In the genomic region with DNA sequence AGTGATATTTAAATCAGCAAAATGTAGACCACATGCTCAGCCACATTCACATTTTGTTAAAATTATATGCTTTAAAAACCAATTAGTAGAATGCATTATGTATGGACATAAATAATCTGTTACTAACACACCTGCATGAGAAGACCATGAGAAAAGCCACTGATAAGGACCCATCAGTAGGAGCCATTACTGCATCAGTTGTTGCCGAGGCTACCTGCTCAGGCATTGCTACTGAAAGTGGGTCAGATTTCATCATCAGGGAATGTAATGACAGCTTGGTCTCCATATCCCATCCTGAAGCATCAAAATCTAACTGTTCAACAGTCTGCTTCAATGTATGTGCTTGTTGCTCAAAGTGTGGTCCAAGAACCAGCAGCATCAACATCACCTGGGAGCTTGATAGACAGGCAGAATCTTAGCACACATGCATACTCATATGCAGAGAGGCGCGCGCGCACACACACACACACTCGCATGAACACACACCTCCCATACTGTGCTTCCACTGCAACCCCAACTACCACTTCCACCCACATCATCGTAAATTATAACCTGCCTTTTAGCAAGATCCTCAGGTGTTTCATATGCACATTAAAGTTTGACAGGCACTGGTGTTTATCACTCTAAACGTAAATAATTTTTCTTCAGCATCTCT, we compare ENCODE assay signal across 29 cellular contexts.
"Had no signal": no experiment of that assay in that cellular context is flagged by ENCODE, and none has a peak within 500 bp of the region (broad histone marks: within the 10 kb centered on the region; RNA-seq: fewer than 3 reads in every experiment).

No MANE protein-coding gene starts in this region.

- H3K9me3 Mint-ChIP-seq: activated T-cell treated with anti-CD3 and anti-CD28 coated beads, Interleukin-2, amount 50 U/mL, for 24 hours; stimulated activated naive CD8-positive, alpha-beta T cell treated with anti-CD3 and anti-CD28 coated beads, Interleukin-15, Interleukin-2, amounts not matched to agents 100 ng/mL and 50 ng/mL, for 24 hours; T-helper 1 cell treated with Interleukin-12 subunit alpha and Interleukin-12 subunit beta and Interleukin-4 antibody, amounts not matched to agents 30 μg/mL and 1 μg/mL, for 36 hours; type B pancreatic cell had no signal

- H3K4me1 Mint-ChIP-seq: nephron had no signal

- H3K36me3 Mint-ChIP-seq: type B pancreatic cell had no signal

- DNase-seq: activated CD8-positive, alpha-beta memory T cell treated with anti-CD3 and anti-CD28 coated beads for 24 hours; activated CD8-positive, alpha-beta memory T cell treated with anti-CD3 and anti-CD28 coated beads, Interleukin-2, amount 50 U/mL, for 48 hours; activated gamma-delta T cell treated with Interleukin-2 at 50 U/mL for 16 hours; activated naive CD4-positive, alpha-beta T cell treated with anti-CD3 and anti-CD28 coated beads, Interleukin-2, amount 50 U/mL, for 16 hours; activated T-cell treated with anti-CD3 and anti-CD28 coated beads, Interleukin-2, amount 50 U/mL, for 24 hours; amniotic stem cell; brain microvascular endothelial cell; dorsolateral prefrontal cortex; effector memory CD4-positive, alpha-beta T cell; foreskin fibroblast; head of caudate nucleus; hippocampal formation; left cardiac atrium; mammary epithelial cell; ovary; retina; stimulated activated CD4-positive, alpha-beta T cell treated with anti-CD3 and anti-CD28 coated beads, Interleukin-12 subunit alpha, Interleukin-12 subunit beta, amount 100 ng/mL, for 4 hours; stimulated activated CD4-positive, alpha-beta T cell treated with anti-CD3 and anti-CD28 coated beads, Interleukin-4, amount 100 ng/mL, for 1 hour; T-helper 9 cell; WERI-Rb-1 had no signal

- H3K4me3 Mint-ChIP-seq: activated T-cell treated with anti-CD3 and anti-CD28 coated beads, Interleukin-2, amount 50 U/mL, for 24 hours; nephron; stimulated activated naive CD8-positive, alpha-beta T cell treated with anti-CD3 and anti-CD28 coated beads, Interleukin-15, Interleukin-2, amounts not matched to agents 100 ng/mL and 50 ng/mL, for 24 hours; T-helper 1 cell treated with Interleukin-12 subunit alpha and Interleukin-12 subunit beta and Interleukin-4 antibody, amounts not matched to agents 30 μg/mL and 1 μg/mL, for 36 hours; type B pancreatic cell had no signal

- FAIRE-seq: astrocyte, keratinocyte had no signal

- H3K27ac Mint-ChIP-seq: activated T-cell treated with anti-CD3 and anti-CD28 coated beads, Interleukin-2, amount 50 U/mL, for 24 hours; nephron; stimulated activated naive CD8-positive, alpha-beta T cell treated with anti-CD3 and anti-CD28 coated beads, Interleukin-15, Interleukin-2, amounts not matched to agents 100 ng/mL and 50 ng/mL, for 24 hours; T-helper 1 cell treated with Interleukin-12 subunit alpha and Interleukin-12 subunit beta and Interleukin-4 antibody, amounts not matched to agents 30 μg/mL and 1 μg/mL, for 36 hours; type B pancreatic cell had no signal

- ATAC-seq: activated CD4-positive, CD25-positive, alpha-beta regulatory T cell treated with anti-CD3 and anti-CD28 coated beads, Interleukin-2, amount 50 U/mL, for 24 hours; esophagus mucosa; left cardiac atrium; sciatic nerve had no signal
